8 cellular contexts compared by ENCODE assay signal in the genomic region with DNA sequence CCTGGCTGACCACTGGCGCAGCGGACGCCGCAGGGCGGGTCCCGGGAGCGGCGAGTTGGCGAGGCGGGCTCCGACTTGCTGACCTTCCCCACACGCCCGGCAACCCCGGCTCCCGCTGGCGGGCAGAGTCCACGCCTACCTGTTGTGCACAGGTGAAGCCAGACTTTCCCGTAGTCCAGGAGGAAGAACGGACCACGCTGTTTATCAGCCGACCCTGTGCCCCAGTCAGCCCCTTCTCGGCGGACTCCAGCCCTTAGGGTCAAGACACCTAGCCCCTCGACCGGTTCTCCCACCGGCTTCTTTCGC. TPM values are rescaled to one million over a fixed set of nuclear protein-coding genes. Genes with fewer than 3 reads are reported as not detected.
A peak's percentile ranks its signal among the peaks of the same experiment; 100 is the strongest.
DNase-seq lines count a peak whose midpoint lies in the region; ATAC-seq and TF ChIP-seq lines count a peak whose summit lies in the region.

No MANE protein-coding gene starts in this region.

- no peaks in the 10 kb centered on the region for H3K27me3 Mint-ChIP-seq in activated CD4-positive, alpha-beta memory T cell treated with anti-CD3 and anti-CD28 coated beads for 36 hours
- no peaks in the 10 kb centered on the region for H3K27me3 Mint-ChIP-seq in natural killer cell treated with Interleukin-12 subunit alpha and Interleukin-12 subunit beta and Interleukin-15 and Interleukin-18, amount 100 ng/mL, for 72 hours

- peak overlapping the region; percentile 84 for H3K4me3 Mint-ChIP-seq in activated CD4-positive, alpha-beta memory T cell treated with anti-CD3 and anti-CD28 coated beads for 36 hours
- H3K4me3 Mint-ChIP-seq in natural killer cell treated with Interleukin-12 subunit alpha and Interleukin-12 subunit beta and Interleukin-15 and Interleukin-18, amount 100 ng/mL, for 72 hours = peak overlapping the region; percentile 94

- no peaks in the 10 kb centered on the region for H3K9me3 Mint-ChIP-seq in activated CD4-positive, alpha-beta memory T cell treated with anti-CD3 and anti-CD28 coated beads for 36 hours
- no peaks in the 10 kb centered on the region for H3K9me3 Mint-ChIP-seq in natural killer cell treated with Interleukin-12 subunit alpha and Interleukin-12 subunit beta and Interleukin-15 and Interleukin-18, amount 100 ng/mL, for 72 hours

- DNase-seq in DND-41 = no peak
- peak; percentile 27 for DNase-seq in activated CD4-positive, alpha-beta memory T cell treated with anti-CD3 and anti-CD28 coated beads for 36 hours
- no peak for DNase-seq in fibroblast of lung (ENCODE audit: low read depth in 2 of 2)
- peak; percentile 63 for DNase-seq in natural killer cell treated with Interleukin-12 subunit alpha and Interleukin-12 subunit beta and Interleukin-15 and Interleukin-18, amount 100 ng/mL, for 72 hours (ENCODE audit: low spot score)
- no peak for DNase-seq in NCI-H2171 treated with DMSO at 0.1 percent for 48 hours (lab: John Stamatoyannopoulos, UW)
- no peak for DNase-seq in stimulated activated naive CD4-positive, alpha-beta T cell treated with Interleukin-2 at 50 U/mL for 16 hours (lab: John Stamatoyannopoulos, UW)

- peak overlapping the region; percentile 84 for H2AFZ ChIP-seq in DND-41 (ENCODE audit: low read depth, low read length)
- peak overlapping the region; percentile 93 for H2AFZ ChIP-seq in fibroblast of lung (ENCODE audit: low read length)

- H4K20me1 ChIP-seq in DND-41 (ENCODE audit: insufficient read depth, low read length) = no peaks in the 10 kb centered on the region
- H4K20me1 ChIP-seq in fibroblast of lung (ENCODE audit: control insufficient read depth, extremely low read depth, insufficient read depth, low read length) = no peaks in the 10 kb centered on the region

- no peak for ATAC-seq in DND-41 (ENCODE audit: insufficient read depth, low read depth)
- peak; percentile 24 for ATAC-seq in GM21390 (IDR thresholded peaks at IDR 0.05; ENCODE audit: unreplicated experiment)
- peak; percentile 51 to 54 for ATAC-seq in natural killer cell treated with Interleukin-12 subunit alpha and Interleukin-12 subunit beta and Interleukin-15 and Interleukin-18, amount 100 ng/mL, for 72 hours

- POLR2A ChIA-PET in activated CD4-positive, alpha-beta memory T cell treated with anti-CD3 and anti-CD28 coated beads for 36 hours (lab: Charles Lee) = interaction anchor here (1.0 to 3.2 kb wide), 7 partner anchors 20 to 212 kb away, joined by 3 to 19 read pairs (median 4); a partner anchor contains a TSS

- CTCF ChIA-PET in activated CD4-positive, alpha-beta memory T cell treated with anti-CD3 and anti-CD28 coated beads for 36 hours (lab: Charles Lee) = interaction anchor here (1.0 to 4.0 kb wide), 10 partner anchors 9 to 653 kb away, joined by 3 to 38 read pairs (median 5); a partner anchor contains a TSS

- H3K4me3 ChIP-seq in DND-41 (ENCODE audit: low read depth in 1 of 2, low read length in 2 of 2) (peak overlapping the region; percentile 63 to 95), HUES48 (ENCODE audit: low read depth, low read length) (peak overlapping the region; percentile 92), fibroblast of lung (replicated peaks in 1 of 4; ENCODE audit: control extremely low read depth in 1 of 4, insufficient read depth in 1 of 4, low read depth in 3 of 4, low read length in 4 of 4) (peak overlapping the region; percentile 77 to 100 (median 90))

- H3K4me2 ChIP-seq in DND-41 (ENCODE audit: insufficient read depth, low read length) = peak overlapping the region; percentile 72
- H3K4me2 ChIP-seq in fibroblast of lung (ENCODE audit: extremely low read depth, insufficient read depth, low read length) = peak overlapping the region; percentile 97

- no peak for TF ChIP-seq CTCF in DND-41 (IDR thresholded peaks at IDR 0.05; ENCODE audit: borderline replicate concordance, extremely low read depth, low read length, poor library complexity, severe bottlenecking)
- no peak for TF ChIP-seq CTCF in fibroblast of lung (conservative IDR thresholded peaks at IDR 0.05 in 1 of 2, IDR thresholded peaks at IDR 0.05 in 1 of 2; ENCODE audit: low read depth in 1 of 2, low read length in 2 of 2)

- H3K27ac ChIP-seq in DND-41 (ENCODE audit: low read length) (peak overlapping the region; percentile 13; the same call in 1 of the 2 replicates), HUES48 (ENCODE audit: low read depth, low read length) (peak overlapping the region; percentile 82), fibroblast of lung (ENCODE audit: insufficient read depth, low read length) (peak overlapping the region; percentile 88)

- H3K36me3 Mint-ChIP-seq in activated CD4-positive, alpha-beta memory T cell treated with anti-CD3 and anti-CD28 coated beads for 36 hours = no peaks in the 10 kb centered on the region
- no peaks in the 10 kb centered on the region for H3K36me3 Mint-ChIP-seq in natural killer cell treated with Interleukin-12 subunit alpha and Interleukin-12 subunit beta and Interleukin-15 and Interleukin-18, amount 100 ng/mL, for 72 hours

- peaks cover 25% of the 10 kb centered on the region for H3K4me1 Mint-ChIP-seq in activated CD4-positive, alpha-beta memory T cell treated with anti-CD3 and anti-CD28 coated beads for 36 hours (ENCODE audit: low read depth)
- H3K4me1 Mint-ChIP-seq in natural killer cell treated with Interleukin-12 subunit alpha and Interleukin-12 subunit beta and Interleukin-15 and Interleukin-18, amount 100 ng/mL, for 72 hours (ENCODE audit: low read depth in 2 of 2) = peaks cover 18 to 32% of the 10 kb centered on the region in 2 donors

- H3K36me3 ChIP-seq in DND-41 (ENCODE audit: insufficient read depth, low read length) (no peaks in the 10 kb centered on the region; the same call in 1 of the 2 replicates), HUES48 (ENCODE audit: control insufficient read depth, insufficient read depth, low read length) (no peaks in the 10 kb centered on the region), fibroblast of lung (ENCODE audit: control insufficient read depth, insufficient read depth, low read length) (no peaks in the 10 kb centered on the region)

- intact Hi-C loops in activated CD4-positive, alpha-beta memory T cell treated with anti-CD3 and anti-CD28 coated beads for 36 hours (cut with micrococcal nuclease) = loop anchor here (1.0 kb wide), 4 partner anchors 10 to 658 kb away; a partner anchor contains a TSS

- H3K4me1 ChIP-seq in DND-41 (ENCODE audit: insufficient read depth, low read length) (peaks cover 13% of the 10 kb centered on the region), HUES48 (ENCODE audit: control insufficient read depth, insufficient read depth, low read length) (peaks cover 8% of the 10 kb centered on the region; the same call in 1 of the 2 replicates), fibroblast of lung (ENCODE audit: control insufficient read depth, extremely low read depth, insufficient read depth, low read length) (no peaks in the 10 kb centered on the region)

- H3K27me3 ChIP-seq in DND-41 (ENCODE audit: insufficient read depth, low read length, poor library complexity) (no peaks in the 10 kb centered on the region), HUES48 (ENCODE audit: control insufficient read depth, insufficient read depth, low read length) (no peaks in the 10 kb centered on the region), fibroblast of lung (ENCODE audit: control insufficient read depth, insufficient read depth, low read length) (no peaks in the 10 kb centered on the region)

- H3K9ac ChIP-seq in DND-41 (ENCODE audit: low read depth, low read length) = peak overlapping the region; percentile 60
- H3K9ac ChIP-seq in HUES48 (ENCODE audit: low read depth, low read length) = peak overlapping the region; percentile 71
- peak overlapping the region; percentile 89 for H3K9ac ChIP-seq in fibroblast of lung (ENCODE audit: insufficient read depth, low read length)

- H3K9me3 ChIP-seq in DND-41 (ENCODE audit: insufficient read depth, low read length, severe bottlenecking) (no peaks in the 10 kb centered on the region), HUES48 (ENCODE audit: control insufficient read depth, insufficient read depth, low read length) (no peaks in the 10 kb centered on the region), fibroblast of lung (ENCODE audit: control insufficient read depth, insufficient read depth, low read depth, low read length) (no peaks in the 10 kb centered on the region)

- peak overlapping the region; percentile 95 for H3K27ac Mint-ChIP-seq in activated CD4-positive, alpha-beta memory T cell treated with anti-CD3 and anti-CD28 coated beads for 36 hours
- peak overlapping the region; percentile 81 to 89 for H3K27ac Mint-ChIP-seq in natural killer cell treated with Interleukin-12 subunit alpha and Interleukin-12 subunit beta and Interleukin-15 and Interleukin-18, amount 100 ng/mL, for 72 hours

- H3K79me2 ChIP-seq in DND-41 (ENCODE audit: insufficient read depth, low read length) = no peaks in the 10 kb centered on the region
- H3K79me2 ChIP-seq in fibroblast of lung (ENCODE audit: control insufficient read depth, insufficient read depth, low read length) = peaks cover 39% of the 10 kb centered on the region

RNA-seq across cellular contexts. Expression of a gene that starts 0.4 kb away (rescaled TPM):
- total RNA-seq in activated CD4-positive, alpha-beta memory T cell treated with anti-CD3 and anti-CD28 coated beads for 36 hours = 10 to 100 TPM; 12.8 to 13.0 TPM
- 44.9 and 59.8 TPM in 2 replicates for total RNA-seq in fibroblast of lung
- 28.1 and 45.4 TPM in 2 replicates for polyA plus RNA-seq in fibroblast of lung
- 19.0 and 22.8 TPM in 2 replicates for polyA plus RNA-seq in fibroblast of lung (2012)
- 23.5 and 24.9 TPM in 2 replicates for polyA minus RNA-seq in fibroblast of lung (ENCODE audit: low replicate concordance)
- total RNA-seq in natural killer cell treated with Interleukin-12 subunit alpha and Interleukin-12 subunit beta and Interleukin-15 and Interleukin-18, amount 100 ng/mL, for 72 hours = 10 to 100 TPM; 19.9 to 20.0 TPM

RNA-seq across cellular contexts. Expression of a gene that starts 37.3 kb away (rescaled TPM):
- 10 to 100 TPM; 19.1 to 20.2 TPM for total RNA-seq in activated CD4-positive, alpha-beta memory T cell treated with anti-CD3 and anti-CD28 coated beads for 36 hours
- 34.7 and 40.8 TPM in 2 replicates for total RNA-seq in fibroblast of lung
- polyA plus RNA-seq in fibroblast of lung = 25.1 and 25.4 TPM in 2 replicates
- polyA plus RNA-seq in fibroblast of lung (2012) = 12.6 and 14.5 TPM in 2 replicates
- 3.1 and 4.1 TPM in 2 replicates for polyA minus RNA-seq in fibroblast of lung (ENCODE audit: low replicate concordance)
- total RNA-seq in natural killer cell treated with Interleukin-12 subunit alpha and Interleukin-12 subunit beta and Interleukin-15 and Interleukin-18, amount 100 ng/mL, for 72 hours = 10 to 100 TPM; 15.1 to 16.2 TPM

Comparison
In these comparisons a context has a peak if more than half of its experiments do, and no peak if none do; other contexts are left out.
1. DNase-seq: peak in activated CD4-positive, alpha-beta memory T cell treated with anti-CD3 and anti-CD28 coated beads for 36 hours (single experiment) and natural killer cell treated with Interleukin-12 subunit alpha and Interleukin-12 subunit beta and Interleukin-15 and Interleukin-18, amount 100 ng/mL, for 72 hours (single experiment); none in DND-41 (single experiment), fibroblast of lung (0 of 2), NCI-H2171 treated with DMSO at 0.1 percent for 48 hours (single experiment) and stimulated activated naive CD4-positive, alpha-beta T cell treated with Interleukin-2 at 50 U/mL for 16 hours (single experiment).
2. H3K27ac ChIP-seq: peak in every context shown above with its lines; median percentile 88 in fibroblast of lung; 82 in HUES48; 13 in DND-41.
3. Peak in every context shown above with its lines, with median percentiles within 50 percentile points of each other: H3K4me3 ChIP-seq and H3K9ac ChIP-seq.